Comparison of ENCODE assay signal across 15 cellular contexts in the genomic region with DNA sequence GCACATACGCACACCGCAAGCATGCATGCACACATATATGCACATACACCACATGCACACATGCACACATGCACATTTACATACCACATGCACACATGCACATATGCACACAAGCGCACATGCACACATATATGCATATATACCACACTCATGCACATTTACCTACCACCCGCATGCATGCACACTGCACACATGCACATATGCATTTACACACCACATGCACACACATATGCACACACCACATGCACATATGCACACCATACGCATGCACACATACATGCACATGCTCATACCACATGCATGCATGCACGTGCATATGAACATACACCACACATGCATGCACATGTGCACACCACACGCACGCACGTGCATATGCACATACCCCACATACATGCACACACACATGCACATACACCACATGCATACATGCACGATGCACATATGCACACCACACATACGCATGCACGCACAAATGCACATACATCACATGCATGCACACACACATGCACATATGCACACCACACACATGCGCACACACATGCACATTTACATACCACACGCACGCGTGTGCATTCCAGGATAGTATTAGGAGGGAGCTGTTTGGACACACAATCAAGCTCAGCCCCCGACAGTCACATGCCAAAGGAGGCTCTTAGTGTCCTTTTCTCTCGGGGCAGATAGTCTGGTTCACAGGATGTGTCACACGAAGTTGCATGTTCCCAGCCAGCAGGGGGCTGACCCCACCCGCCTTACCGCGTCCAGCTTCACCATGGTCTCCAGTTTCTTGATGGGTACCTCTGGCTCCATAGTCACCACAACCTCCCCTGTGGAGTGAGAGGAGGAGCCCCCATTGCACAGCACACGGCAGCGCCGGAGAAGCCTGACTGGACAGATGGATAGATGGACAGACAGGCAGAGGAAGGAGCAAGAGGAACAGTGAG. TPM values are rescaled to one million over a fixed set of nuclear protein-coding genes. Genes with fewer than 3 reads are reported as not detected.
DNase-seq lines count a peak whose midpoint lies in the region; TF ChIP-seq lines count a peak whose summit lies in the region.
"Had no signal": no experiment of that assay in that cellular context is flagged by ENCODE, and none has a peak within 500 bp of the region (broad histone marks: within the 10 kb centered on the region; RNA-seq: fewer than 3 reads in every experiment).

No MANE protein-coding gene starts in this region.

- TF ChIP-seq POLR2A in NB4 (IDR thresholded peaks at IDR 0.05; ENCODE audit: extremely low read depth, insufficient read length), result no peak

- peaks cover 1% of the 10 kb centered on the region for H3K36me3 Mint-ChIP-seq in chondrocyte (ENCODE audit: low read depth)
- H3K36me3 Mint-ChIP-seq: CD8-positive, alpha-beta T cell had no signal

- H3K18ac ChIP-seq in neuronal stem cell (ENCODE audit: low read length), result peak overlapping the region; percentile 17

- H2BK5ac ChIP-seq in neuronal stem cell (ENCODE audit: low read length), result no peak overlapping the region

- WGBS in neuronal stem cell (ENCODE audit: extremely low coverage in 2 of 2, insufficient read length in 2 of 2, insufficient replicate concordance in 1 of 2), 2 donors, result no CpG with 5 or more reads among the region's 25 CpGs

- peak overlapping the region; percentile 58 for H2BK12ac ChIP-seq in neuronal stem cell (ENCODE audit: low read length)

- POLR2A ChIA-PET in RWPE1 (lab: Yijun Ruan, JAX; ENCODE audit: low non-redundant PET), result no interaction called here

- H3K4me3 ChIP-seq in NB4 (ENCODE audit: low read depth, low read length), result no peak overlapping the region
- H3K4me3 ChIP-seq in neuronal stem cell (ENCODE audit: low read length in 2 of 2), result peak overlapping the region in 1 of 2 donors; percentile 71

- peak overlapping the region; percentile 1 for H3K14ac ChIP-seq in neuronal stem cell (ENCODE audit: low read length)

- peak overlapping the region; percentile 15 for H3K23ac ChIP-seq in neuronal stem cell (ENCODE audit: low read depth, low read length, poor library complexity)

- CTCF ChIA-PET in RWPE1 (lab: Yijun Ruan, JAX), result interaction anchor here (0.7 kb wide), 1 partner anchor 72 kb away, joined by 3 read pairs; no protein-coding TSS in a partner anchor

- no peak overlapping the region for H2BK120ac ChIP-seq in neuronal stem cell (ENCODE audit: low read depth, low read length)

- no peak overlapping the region for H2AK5ac ChIP-seq in neuronal stem cell (ENCODE audit: low read depth, low read length)

- peak overlapping the region; percentile 72 for H3K9ac ChIP-seq in neuronal stem cell (ENCODE audit: low read depth, low read length, poor library complexity)

- H3K4ac ChIP-seq in neuronal stem cell (ENCODE audit: low read length), result no peak overlapping the region

- no peaks in the 10 kb centered on the region for H3K27me3 Mint-ChIP-seq in chondrocyte (ENCODE audit: low read depth)

- no peak overlapping the region for H3K4me3 Mint-ChIP-seq in chondrocyte (ENCODE audit: unreplicated experiment)
- H3K4me3 Mint-ChIP-seq: CD8-positive, alpha-beta T cell had no signal

- peak overlapping the region; percentile 56 for H4K91ac ChIP-seq in neuronal stem cell (ENCODE audit: low read depth, low read length, poor library complexity)

- H2AFZ ChIP-seq in neuronal stem cell (ENCODE audit: low read length), result no peak overlapping the region

- no peaks in the 10 kb centered on the region for H3K4me1 Mint-ChIP-seq in chondrocyte (ENCODE audit: low read depth)

- DNase-seq in DMS53 (lab: John Stamatoyannopoulos, UW), result peak; percentile 27
- no peak for DNase-seq in DMS53 treated with DMSO at 0.1 percent for 48 hours (lab: John Stamatoyannopoulos, UW; ENCODE audit: unreplicated experiment)
- peak; percentile 57 for DNase-seq in NB4 (ENCODE audit: low read depth)
- DNase-seq in chondrocyte (ENCODE audit: low spot score), result no peak
- no peak for DNase-seq in neuronal stem cell (ENCODE audit: low spot score)
- DNase-seq in NCI-H774 (lab: John Stamatoyannopoulos, UW), result no peak
- no peak for DNase-seq in NK-92 (lab: John Stamatoyannopoulos, UW; ENCODE audit: unreplicated experiment)
- DNase-seq in RWPE1 (ENCODE audit: low spot score), result no peak
- DNase-seq: CD8-positive, alpha-beta T cell; mammary epithelial cell; NCI-H510A; occipital lobe; small intestine had no signal

- peaks cover 0 to 5% of the 10 kb centered on the region in 2 donors for H3K36me3 ChIP-seq in neuronal stem cell (replicated peaks in 1 of 2; ENCODE audit: control insufficient read depth in 2 of 2, insufficient read depth in 2 of 2, low read length in 2 of 2)

- no peak overlapping the region for H2BK15ac ChIP-seq in neuronal stem cell (ENCODE audit: low read length)

- H3K4me2 ChIP-seq in neuronal stem cell (ENCODE audit: insufficient read depth, low read length, poor library complexity, severe bottlenecking), result no peak overlapping the region

- H3K79me1 ChIP-seq in neuronal stem cell (ENCODE audit: low read depth, low read length), result peaks cover 2% of the 10 kb centered on the region

- H4K8ac ChIP-seq in neuronal stem cell (ENCODE audit: low read depth, low read length), result peak overlapping the region; percentile 77

- H3K9me3 Mint-ChIP-seq in chondrocyte (ENCODE audit: low read depth), result peaks cover 5% of the 10 kb centered on the region

- H3K9me3 ChIP-seq in neuronal stem cell (replicated peaks in 1 of 2; ENCODE audit: control insufficient read depth in 2 of 2, insufficient read depth in 1 of 2, low read depth in 1 of 2, low read length in 2 of 2), result peaks cover 8 to 13% of the 10 kb centered on the region in 2 donors

- H3K27me3 ChIP-seq in neuronal stem cell (ENCODE audit: control insufficient read depth in 3 of 3, insufficient read depth in 3 of 3, low read depth in 1 of 3, low read length in 3 of 3), result no peaks in the 10 kb centered on the region

- TF ChIP-seq CTCF in NB4 (IDR thresholded peaks at IDR 0.05; ENCODE audit: low read depth, low read length), result peak; percentile 32
- TF ChIP-seq CTCF in chondrocyte (IDR thresholded peaks at IDR 0.05), result peak; percentile 38
- TF ChIP-seq CTCF in RWPE1 (conservative IDR thresholded peaks at IDR 0.05; ENCODE audit: low read depth), result no peak

- peak overlapping the region; percentile 0 for H3K27ac ChIP-seq in neuronal stem cell (replicated peaks; ENCODE audit: low read length)
- no peak overlapping the region for H3K27ac ChIP-seq in RWPE1

- H3K4me1 ChIP-seq in neuronal stem cell (ENCODE audit: control insufficient read depth in 2 of 2, insufficient read depth in 1 of 2, low read depth in 1 of 2, low read length in 2 of 2), result peaks cover 4 to 10% of the 10 kb centered on the region in 2 donors

- no peak overlapping the region for H3K27ac Mint-ChIP-seq in chondrocyte (ENCODE audit: unreplicated experiment)
- H3K27ac Mint-ChIP-seq: CD8-positive, alpha-beta T cell had no signal

RNA-seq across cellular contexts. Expression of a gene that starts 5.9 kb away (rescaled TPM):
- total RNA-seq in chondrocyte, result not detected in 3 replicates
- 0.54 TPM for polyA plus RNA-seq in neuronal stem cell (2013, experiment 1 of 2)
- 0.60 TPM for polyA plus RNA-seq in neuronal stem cell (2013, experiment 2 of 2)
- total RNA-seq: esophagus mucosa, HT-29, mammary epithelial cell had no signal
- polyA plus RNA-seq: mammary epithelial cell had no signal

Comparison
In these comparisons a context has a peak if more than half of its experiments do, and no peak if none do; other contexts are left out.
1. DNase-seq: peak in DMS53 (single experiment) and NB4 (single experiment); none in DMS53 treated with DMSO at 0.1 percent for 48 hours (single experiment), chondrocyte (single experiment), neuronal stem cell (single experiment), NCI-H774 (single experiment), NK-92 (single experiment) and RWPE1 (single experiment).